In the genomic region with DNA sequence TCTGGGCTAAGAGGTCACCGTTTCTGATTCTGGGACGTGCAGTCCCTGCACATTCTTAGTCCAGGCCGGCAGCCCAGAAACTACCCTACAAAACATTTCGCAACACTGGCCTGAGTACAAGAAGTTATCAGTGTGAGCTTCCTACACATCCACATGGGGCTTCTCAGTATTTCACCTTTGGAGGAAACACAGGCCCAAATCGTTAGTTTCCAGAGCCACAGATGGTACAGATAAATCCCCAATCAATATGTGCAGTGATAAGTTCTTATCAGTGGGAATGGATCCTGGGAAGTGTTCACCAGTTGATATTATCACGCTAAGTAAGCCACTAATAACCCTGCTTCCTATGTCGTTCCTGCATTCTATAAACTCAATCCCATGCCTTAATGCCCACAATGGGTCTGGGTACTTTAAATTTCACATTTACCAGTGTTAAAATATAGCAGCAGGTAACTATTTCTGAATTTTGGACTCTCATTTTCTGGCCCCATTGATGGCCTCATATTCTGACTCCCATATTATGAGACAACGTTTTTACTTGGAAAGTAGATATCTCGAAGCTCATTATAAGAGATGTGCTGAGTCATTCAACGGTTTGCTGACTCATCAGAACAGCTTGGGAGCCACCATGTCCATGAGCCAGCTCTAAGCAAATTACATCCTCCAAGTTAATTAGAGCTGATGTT, we compare ENCODE assay signal across 1 cellular context.
TF ChIP-seq lines count a peak whose summit lies in the region.

No MANE protein-coding gene starts in this region.

TF ChIP-seq in K562, 482 proteins besides CTCF, POLR2A, EP300 and RAD21 (continued from another document):
- TF ChIP-seq SPI1 (IDR thresholded peaks at IDR 0.05; ENCODE audit: borderline replicate concordance, low read depth, low read length) (no peak), FIP1L1 (IDR thresholded peaks at IDR 0.05; ENCODE audit: low read depth, low read length, poor library complexity, severe bottlenecking) (no peak), ZFPM2 (CRISPR knock-in tag; IDR thresholded peaks at IDR 0.05) (peak; percentile 80; the same call in 1 of the 2 replicates), CTBP1 (IDR thresholded peaks at IDR 0.05; ENCODE audit: borderline replicate concordance) (peak; percentile 72; the same call in 1 of the 2 replicates), HDAC1 (IDR thresholded peaks at IDR 0.05) (peak in 1 of 2 experiments; percentile 73; a peak in 1 of 4 replicates), PHTF2 (CRISPR knock-in tag; IDR thresholded peaks at IDR 0.05) (peak; percentile 60; the same call in 1 of the 2 replicates), IFI16 (CRISPR knock-in tag; IDR thresholded peaks at IDR 0.05) (no peak), ARHGAP35 (IDR thresholded peaks at IDR 0.05; ENCODE audit: partially characterized antibody) (no peak), ZNF445 (CRISPR knock-in tag; IDR thresholded peaks at IDR 0.05; ENCODE audit: low read depth) (peak; percentile 10; the same call in 1 of the 2 replicates), EP400 (IDR thresholded peaks at IDR 0.05) (peak; percentile 59), SRSF7 (optimal IDR thresholded peaks at IDR 0.05; ENCODE audit: low read depth, low read length) (no peak), LEF1 (IDR thresholded peaks at IDR 0.05) (peak; percentile 75), ZC3H11A (IDR thresholded peaks at IDR 0.05; ENCODE audit: low read depth, low read length) (no peak), SETDB1 (IDR thresholded peaks at IDR 0.05; ENCODE audit: low read length) (no peak), DNMT1 (IDR thresholded peaks at IDR 0.05) (no peak)
